1 cellular context compared by ENCODE assay signal in genomic region chr2:201235865-201236811, GRCh38.
TF ChIP-seq lines count a peak whose summit lies in the region.

No MANE protein-coding gene starts in this region.

TF ChIP-seq in HEK293, 187 proteins besides CTCF, POLR2A, EP300 and RAD21 (continued from another document):
- TF ChIP-seq ZBTB21 (tag by site-specific recombination; IDR thresholded peaks at IDR 0.05), result peak; percentile 69; the same call in 1 of the 2 replicates
- no peak for TF ChIP-seq ZNF514 (tag by site-specific recombination; IDR thresholded peaks at IDR 0.05)
- no peak for TF ChIP-seq ZBTB1 (tag by site-specific recombination; IDR thresholded peaks at IDR 0.05)
- no peak for TF ChIP-seq ZNF610 (tag by site-specific recombination; IDR thresholded peaks at IDR 0.05; ENCODE audit: borderline replicate concordance)
- peak; percentile 92 for TF ChIP-seq ZNF629 (tag by site-specific recombination; IDR thresholded peaks at IDR 0.05)
- TF ChIP-seq ZNF791 (tag by site-specific recombination; IDR thresholded peaks at IDR 0.05), result no peak
- no peak for TF ChIP-seq ZBTB20 (tag by site-specific recombination; IDR thresholded peaks at IDR 0.05)
- TF ChIP-seq ZNF555 (tag by site-specific recombination; conservative IDR thresholded peaks at IDR 0.05), result no peak
- TF ChIP-seq ZNF416 (tag by site-specific recombination; IDR thresholded peaks at IDR 0.05), result no peak
- TF ChIP-seq HOXA7 (CRISPR knock-in tag; IDR thresholded peaks at IDR 0.05; ENCODE audit: borderline replicate concordance), result no peak
- no peak for TF ChIP-seq ZNF19 (tag by site-specific recombination; IDR thresholded peaks at IDR 0.05; ENCODE audit: low read depth)
- no peak for TF ChIP-seq ZNF148 (tag by site-specific recombination; IDR thresholded peaks at IDR 0.05; ENCODE audit: borderline replicate concordance)
- no peak for TF ChIP-seq ZNF544 (tag by site-specific recombination; IDR thresholded peaks at IDR 0.05)
- TF ChIP-seq, protein P1, sequence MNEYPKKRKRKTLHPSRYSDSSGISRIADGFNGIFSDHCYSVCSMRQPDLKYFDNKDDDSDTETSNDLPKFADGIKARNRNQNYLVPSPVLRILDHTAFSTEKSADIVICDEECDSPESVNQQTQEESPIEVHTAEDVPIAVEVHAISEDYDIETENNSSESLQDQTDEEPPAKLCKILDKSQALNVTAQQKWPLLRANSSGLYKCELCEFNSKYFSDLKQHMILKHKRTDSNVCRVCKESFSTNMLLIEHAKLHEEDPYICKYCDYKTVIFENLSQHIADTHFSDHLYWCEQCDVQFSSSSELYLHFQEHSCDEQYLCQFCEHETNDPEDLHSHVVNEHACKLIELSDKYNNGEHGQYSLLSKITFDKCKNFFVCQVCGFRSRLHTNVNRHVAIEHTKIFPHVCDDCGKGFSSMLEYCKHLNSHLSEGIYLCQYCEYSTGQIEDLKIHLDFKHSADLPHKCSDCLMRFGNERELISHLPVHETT (tag by site-specific recombination; IDR thresholded peaks at IDR 0.05), result no peak
TF ChIP-seq in HEK293: peak in this region for 8.
